In the genomic region with DNA sequence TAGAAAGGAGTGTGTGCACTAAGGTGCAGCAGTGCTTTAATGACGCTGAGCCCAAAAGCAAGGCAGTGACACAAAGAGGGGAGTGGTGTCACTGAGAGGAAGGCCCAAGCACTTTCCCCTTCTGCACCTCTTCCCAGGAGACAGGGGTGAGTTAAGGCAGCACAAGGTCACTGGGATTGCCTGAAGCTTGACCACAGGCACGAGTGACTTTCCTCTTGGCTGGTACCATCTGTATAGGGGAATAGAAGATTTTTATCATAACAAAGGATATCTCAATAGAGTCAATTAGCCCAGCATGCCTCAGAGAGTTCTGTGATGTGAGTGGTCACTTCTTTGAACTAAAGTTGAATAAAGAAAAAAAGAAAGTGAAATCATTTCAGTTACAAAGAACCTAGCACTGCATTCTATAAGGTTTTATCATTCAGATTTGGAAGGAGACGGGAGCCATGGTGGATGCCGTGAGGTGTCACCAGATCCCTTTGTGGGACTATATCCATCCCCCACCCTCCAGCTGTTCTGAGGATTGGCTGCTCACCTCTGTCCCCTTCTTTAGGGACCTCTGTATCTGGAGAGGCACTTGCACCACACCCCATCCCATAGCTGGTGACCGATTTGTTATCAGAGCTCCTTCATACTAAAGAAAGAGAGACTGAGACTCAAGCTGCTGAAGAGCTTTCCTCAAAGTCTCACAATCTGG, we compare ENCODE assay signal across 17 cellular contexts.
DNase-seq lines count a peak whose midpoint lies in the region; ATAC-seq and TF ChIP-seq lines count a peak whose summit lies in the region.
"Had no signal": no experiment of that assay in that cellular context is flagged by ENCODE, and none has a peak within 500 bp of the region (broad histone marks: within the 10 kb centered on the region; RNA-seq: fewer than 3 reads in every experiment).

No MANE protein-coding gene starts in this region.

- no peak for TF ChIP-seq CTCF in endodermal cell (conservative IDR thresholded peaks at IDR 0.05)
- no peak for TF ChIP-seq CTCF in neural progenitor cell (IDR thresholded peaks at IDR 0.05)

- no peak for ATAC-seq in HG03139 (IDR thresholded peaks at IDR 0.05; ENCODE audit: unreplicated experiment)
- ATAC-seq: HCT116, HepG2, PC-3 had no signal

- no peaks in the 10 kb centered on the region for H3K36me3 ChIP-seq in H7 (replicated peaks; ENCODE audit: control insufficient read depth, insufficient read depth, low read length)
- H3K36me3 ChIP-seq in endodermal cell (ENCODE audit: control insufficient read depth, insufficient read depth, low read length) = no peaks in the 10 kb centered on the region
- H3K36me3 ChIP-seq in neural progenitor cell = no peaks in the 10 kb centered on the region
- H3K36me3 ChIP-seq: SJCRH30 had no signal

- H3K9me3 Mint-ChIP-seq in endodermal cell (no peaks in the 10 kb centered on the region), neural progenitor cell (no peaks in the 10 kb centered on the region)
- H3K9me3 Mint-ChIP-seq in activated CD4-positive, alpha-beta T cell treated with anti-CD3 and anti-CD28 coated beads, Interleukin-2, amount 10 ng/mL, durations not matched to agents 24 days and 14 days = peaks cover 7% of the 10 kb centered on the region

- no peaks in the 10 kb centered on the region for H3K27me3 ChIP-seq in H7 (ENCODE audit: control insufficient read depth, insufficient read depth, low read length)
- H3K27me3 ChIP-seq in endodermal cell (ENCODE audit: control insufficient read depth, insufficient read depth, low read length, poor library complexity, severe bottlenecking) = no peaks in the 10 kb centered on the region
- H3K27me3 ChIP-seq in neural progenitor cell = no peaks in the 10 kb centered on the region
- H3K27me3 ChIP-seq: SJCRH30 had no signal

- no peaks in the 10 kb centered on the region for H3K79me2 ChIP-seq in neural progenitor cell (ENCODE audit: low read depth)

- no peaks in the 10 kb centered on the region for H4K20me1 ChIP-seq in neural progenitor cell (ENCODE audit: low read depth)

- H3K36me3 Mint-ChIP-seq in endodermal cell (ENCODE audit: low read depth) (peaks cover 7% of the 10 kb centered on the region), neural progenitor cell (no peaks in the 10 kb centered on the region)
- no peaks in the 10 kb centered on the region for H3K36me3 Mint-ChIP-seq in activated CD4-positive, alpha-beta T cell treated with anti-CD3 and anti-CD28 coated beads, Interleukin-2, amount 10 ng/mL, durations not matched to agents 24 days and 14 days (ENCODE audit: low read depth)

- no peak overlapping the region for H3K9ac ChIP-seq in endodermal cell (ENCODE audit: extremely low read depth, low read length, poor library complexity, severe bottlenecking)
- no peak overlapping the region for H3K9ac ChIP-seq in neural progenitor cell
- H3K9ac ChIP-seq: KMS-11 had no signal

- DNase-seq in H7 = peak; percentile 8
- peak; percentile 35 for DNase-seq in LHCN-M2 (ENCODE audit: low read depth)
- DNase-seq in endodermal cell = peak; percentile 54
- no peak for DNase-seq in neural progenitor cell (ENCODE audit: low spot score)
- no peak for DNase-seq in activated CD4-positive, alpha-beta T cell treated with anti-CD3 and anti-CD28 coated beads, Interleukin-2, amount 10 ng/mL, durations not matched to agents 24 days and 14 days
- DNase-seq in 8988T = no peak
- no peak for DNase-seq in mesenteric fat pad (ENCODE audit: low spot score)
- DNase-seq: MM.1S, NCI-H1092 treated with DMSO at 0.1 percent for 48 hours, NCI-H510A treated with DMSO at 0.1 percent for 48 hours, PC-3, SJCRH30 had no signal

- H3F3A ChIP-seq in neural progenitor cell (ENCODE audit: low read depth) = peaks cover 3% of the 10 kb centered on the region

- no peak overlapping the region for H3K4me3 ChIP-seq in H7 (ENCODE audit: insufficient read depth, low read depth, low read length)
- no peak overlapping the region for H3K4me3 ChIP-seq in endodermal cell (ENCODE audit: low read length)
- H3K4me3 ChIP-seq in neural progenitor cell = no peak overlapping the region
- H3K4me3 ChIP-seq: SJCRH30 had no signal

- H3K27ac ChIP-seq in endodermal cell (ENCODE audit: low read depth, low read length) (peak overlapping the region; percentile 67), neural progenitor cell (no peak overlapping the region)
- H3K27ac ChIP-seq: C4-2B, KMS-11, SJCRH30 had no signal

- H3K27me3 Mint-ChIP-seq in endodermal cell (ENCODE audit: insufficient read depth) (no peaks in the 10 kb centered on the region), neural progenitor cell (ENCODE audit: insufficient read depth, low read depth) (no peaks in the 10 kb centered on the region)
- peaks cover 3% of the 10 kb centered on the region for H3K27me3 Mint-ChIP-seq in activated CD4-positive, alpha-beta T cell treated with anti-CD3 and anti-CD28 coated beads, Interleukin-2, amount 10 ng/mL, durations not matched to agents 24 days and 14 days

- no peaks in the 10 kb centered on the region for H3K4me1 ChIP-seq in endodermal cell (ENCODE audit: control insufficient read depth, insufficient read depth, low read length)
- H3K4me1 ChIP-seq in neural progenitor cell = peaks cover 7% of the 10 kb centered on the region
- H3K4me1 ChIP-seq: SJCRH30 had no signal

- intact Hi-C loops in activated CD4-positive, alpha-beta T cell treated with anti-CD3 and anti-CD28 coated beads, Interleukin-2, amount 10 ng/mL, durations not matched to agents 24 days and 14 days (cut with micrococcal nuclease) = no loop called here

- no peak overlapping the region for H3K4me2 ChIP-seq in neural progenitor cell
- H3K4me2 ChIP-seq: KMS-11 had no signal

- H3K9me3 ChIP-seq in endodermal cell (ENCODE audit: control insufficient read depth, low read length) (no peaks in the 10 kb centered on the region), neural progenitor cell (ENCODE audit: low read depth) (no peaks in the 10 kb centered on the region)
- H3K9me3 ChIP-seq: SJCRH30 had no signal

- peaks cover 9% of the 10 kb centered on the region for H3K4me1 Mint-ChIP-seq in endodermal cell
- peaks cover 18% of the 10 kb centered on the region for H3K4me1 Mint-ChIP-seq in neural progenitor cell
- H3K4me1 Mint-ChIP-seq in activated CD4-positive, alpha-beta T cell treated with anti-CD3 and anti-CD28 coated beads, Interleukin-2, amount 10 ng/mL, durations not matched to agents 24 days and 14 days = no peaks in the 10 kb centered on the region

- H3K4me3 Mint-ChIP-seq in endodermal cell (no peak overlapping the region), neural progenitor cell (no peak overlapping the region)
- H3K4me3 Mint-ChIP-seq in activated CD4-positive, alpha-beta T cell treated with anti-CD3 and anti-CD28 coated beads, Interleukin-2, amount 10 ng/mL, durations not matched to agents 24 days and 14 days = no peak overlapping the region

- H2AFZ ChIP-seq in neural progenitor cell (replicated peaks) = no peak overlapping the region

- H3K27ac Mint-ChIP-seq in endodermal cell (no peak overlapping the region), neural progenitor cell (peak overlapping the region; percentile 40)
- H3K27ac Mint-ChIP-seq in activated CD4-positive, alpha-beta T cell treated with anti-CD3 and anti-CD28 coated beads, Interleukin-2, amount 10 ng/mL, durations not matched to agents 24 days and 14 days = no peak overlapping the region

- 45 to 65% methylated on average over 3 to 5 of the region's 5 CpGs for WGBS in endodermal cell (ENCODE audit: insufficient coverage in 1 of 2, insufficient read length in 1 of 2), 2 experiments

Comparison
In these comparisons a context has a peak if more than half of its experiments do, and no peak if none do; other contexts are left out.
1. DNase-seq: peak in H7 (single experiment), LHCN-M2 (single experiment) and endodermal cell (single experiment); none in neural progenitor cell (single experiment), activated CD4-positive, alpha-beta T cell treated with anti-CD3 and anti-CD28 coated beads, Interleukin-2, amount 10 ng/mL, durations not matched to agents 24 days and 14 days (single experiment), 8988T (single experiment) and mesenteric fat pad (single experiment).